ENCODE assay signal across 15 cellular contexts in the genomic region with DNA sequence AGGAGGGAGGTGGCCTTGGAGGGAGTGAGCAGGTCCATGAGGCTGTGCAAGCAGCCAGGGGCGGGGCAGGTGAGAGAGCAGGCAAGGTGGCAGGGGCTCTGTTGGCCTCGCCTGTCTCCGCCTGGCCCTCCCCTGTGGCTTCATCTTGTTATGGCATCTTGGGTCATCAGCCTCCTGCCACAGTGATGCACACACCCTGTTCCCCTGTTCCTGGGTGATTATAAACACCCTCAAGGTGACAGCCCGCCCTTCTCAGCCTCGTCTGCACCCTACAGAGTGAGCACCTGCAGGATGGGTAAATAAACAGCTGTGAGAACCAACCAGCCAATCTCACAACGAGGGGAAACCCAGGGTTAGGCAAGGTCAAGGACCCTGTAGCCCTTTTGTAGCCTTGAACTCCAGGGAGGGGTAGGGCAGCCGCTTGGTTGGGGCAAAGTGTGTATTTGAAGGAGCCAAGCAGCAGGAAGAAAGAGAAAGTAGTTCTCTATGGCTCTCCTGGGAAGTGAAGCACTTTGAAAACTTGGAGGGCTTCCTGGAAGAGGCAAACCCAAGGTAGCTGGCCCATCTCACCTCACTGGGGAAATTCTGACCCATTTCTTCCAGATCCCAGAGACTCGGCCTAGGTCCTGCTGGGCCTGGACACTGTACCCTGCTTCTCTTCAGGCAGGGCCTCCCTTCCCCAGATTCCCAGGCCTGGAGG.
DNase-seq lines count a peak whose midpoint lies in the region; ATAC-seq, FAIRE-seq and TF ChIP-seq lines count a peak whose summit lies in the region.
"Had no signal": no experiment of that assay in that cellular context is flagged by ENCODE, and none has a peak within 500 bp of the region (broad histone marks: within the 10 kb centered on the region; RNA-seq: fewer than 3 reads in every experiment).

No MANE protein-coding gene starts in this region.

- POLR2A ChIA-PET in A549 (lab: Yijun Ruan, JAX): no interaction called here
- POLR2A ChIA-PET in GM12878 (lab: Charles Lee): no interaction called here

- CTCF ChIA-PET in A549 (lab: Yijun Ruan, JAX): interaction anchor here (0.7 to 18.2 kb wide), 6 partner anchors 10 to 554 kb away, joined by 3 to 365 read pairs (median 9); no protein-coding TSS in a partner anchor
- CTCF ChIA-PET in GM12878 (lab: Yijun Ruan, JAX): interaction anchor here (1.3 kb wide), 1 partner anchor 9 kb away, joined by 4 read pairs; no protein-coding TSS in a partner anchor

- peak; percentile 12 to 27; a peak in 2 of 6 replicates for ATAC-seq in A549
- no peak; the same call in 2 of the 3 replicates for ATAC-seq in GM12878
- ATAC-seq in lung (ENCODE audit: insufficient read depth, low FRiP score): peak; percentile 70
- no peak for ATAC-seq in HG03280 (IDR thresholded peaks at IDR 0.05; ENCODE audit: unreplicated experiment)
- ATAC-seq: body of pancreas, PC-3 had no signal

- RAD21 ChIA-PET in GM12878 (lab: Charles Lee; ENCODE audit: unreplicated experiment): no interaction called here

- no peaks in the 10 kb centered on the region for H4K20me1 ChIP-seq in GM12878 (ENCODE audit: control insufficient read depth, insufficient read depth)

- no peak for TF ChIP-seq CTCF in A549 (IDR thresholded peaks at IDR 0.05)
- no peak for TF ChIP-seq CTCF in GM12878 (IDR thresholded peaks at IDR 0.05 in 2 of 3, conservative IDR thresholded peaks at IDR 0.05 in 1 of 3; ENCODE audit: control insufficient read depth in 2 of 3, extremely low read depth in 1 of 3, insufficient read depth in 1 of 3, low read depth in 3 of 3, low read length in 3 of 3)
- no peak for TF ChIP-seq CTCF in lung (IDR thresholded peaks at IDR 0.05; ENCODE audit: control extremely low read depth, extremely low read depth)

- TF ChIP-seq POLR2A in A549 (IDR thresholded peaks at IDR 0.05; ENCODE audit: low read length) (no peak), GM12878 (IDR thresholded peaks at IDR 0.05; ENCODE audit: low read depth, low read length) (no peak)

- intact Hi-C loops in GM12878 (cut with micrococcal nuclease; ENCODE audit: unreplicated experiment): no loop called here

- no TSS peak for BruUV-seq in GM12878 (replicated peaks; lab: Mats Ljungman, UMichigan)

- FAIRE-seq in A549 (lab: Jason Lieb, UNC) (no peak), GM12878 (lab: Jason Lieb, UNC) (no peak)

- H3K4me1 ChIP-seq in A549 (no peaks in the 10 kb centered on the region), GM12878 (ENCODE audit: control insufficient read depth, insufficient read depth, low read length) (no peaks in the 10 kb centered on the region; the same call in 1 of the 2 replicates), lung (ENCODE audit: control insufficient read depth in 2 of 2, insufficient read depth in 2 of 2, low read length in 2 of 2) (peaks cover 0 to 5% of the 10 kb centered on the region in 2 donors)

- H3K4me3 ChIP-seq in A549 (no peak overlapping the region), GM12878 (no peak overlapping the region), lung (no peak overlapping the region)
- H3K4me3 ChIP-seq: body of pancreas had no signal

- no peak for DNase-seq in A549 (ENCODE audit: low read depth in 1 of 2, low spot score in 1 of 2)
- peak; percentile 47 for DNase-seq in NCI-H1417 treated with DMSO at 0.1 percent for 48 hours (lab: John Stamatoyannopoulos, UW)
- DNase-seq in GM12878 (ENCODE audit: low read depth, low spot score): no peak
- peak; percentile 58 for DNase-seq in lung (ENCODE audit: low spot score)
- DNase-seq in superior temporal gyrus (ENCODE audit: extremely low spot score): no peak
- DNase-seq in SK-N-DZ (ENCODE audit: low spot score): no peak
- DNase-seq in stimulated activated CD4-positive, alpha-beta T cell treated with anti-CD3 and anti-CD28 coated beads, Interleukin-2, amount 100 ng/mL, for 24 hours: no peak
- DNase-seq: AML-193; erythroblast; HCEC 1CT; PC-3; stimulated activated CD4-positive, alpha-beta T cell treated with anti-CD3 and anti-CD28 coated beads, Interleukin-4, amount 100 ng/mL, for 4 hours had no signal

- in situ Hi-C loops in GM12878 (cut with MboI): no loop called here

- H3K36me3 ChIP-seq in GM12878 (ENCODE audit: control insufficient read depth in 2 of 2, insufficient read depth in 2 of 2, low read length in 1 of 2): no peaks in the 10 kb centered on the region
- H3K36me3 ChIP-seq in lung (ENCODE audit: control insufficient read depth in 2 of 2, insufficient read depth in 2 of 2, low read length in 2 of 2): no peaks in the 10 kb centered on the region
- H3K36me3 ChIP-seq: neutrophil had no signal

- H3K27me3 ChIP-seq in GM12878 (replicated peaks in 1 of 2; ENCODE audit: control insufficient read depth in 2 of 2, insufficient read depth in 2 of 2, low read length in 1 of 2): no peaks in the 10 kb centered on the region; a peak in 2 of 4 replicates
- H3K27me3 ChIP-seq in lung (ENCODE audit: control insufficient read depth, insufficient read depth): no peaks in the 10 kb centered on the region
- H3K27me3 ChIP-seq: body of pancreas, neutrophil had no signal

- no peak for TF ChIP-seq RAD21 in A549 (conservative IDR thresholded peaks at IDR 0.05 in 1 of 2, IDR thresholded peaks at IDR 0.05 in 1 of 2)
- no peak for TF ChIP-seq RAD21 in GM12878 (IDR thresholded peaks at IDR 0.05; ENCODE audit: insufficient read depth, low read depth, low read length)

- SMC1A ChIA-PET in GM12878 (lab: Charles Lee; ENCODE audit: uncharacterized antibody, unreplicated experiment): no interaction called here

- H2AFZ ChIP-seq in GM12878 (ENCODE audit: control insufficient read depth, low read depth, low read length): no peak overlapping the region; the same call in 1 of the 2 replicates

- peaks cover 22% of the 10 kb centered on the region for H3K9me3 ChIP-seq in A549
- H3K9me3 ChIP-seq in GM12878 (replicated peaks; ENCODE audit: control insufficient read depth, insufficient read depth, low read length): no peaks in the 10 kb centered on the region
- peaks cover 0 to 4% of the 10 kb centered on the region in 2 donors for H3K9me3 ChIP-seq in lung (ENCODE audit: control insufficient read depth in 2 of 2, insufficient read depth in 1 of 2, low read length in 1 of 2)
- H3K9me3 ChIP-seq: body of pancreas, neutrophil had no signal

- H3K27ac ChIP-seq in A549 (no peak overlapping the region), GM12878 (ENCODE audit: control insufficient read depth, insufficient read depth) (no peak overlapping the region), lung (ENCODE audit: low read depth in 1 of 2, low read length in 1 of 2) (peak overlapping the region in 1 of 2 donors; percentile 42)
- H3K27ac ChIP-seq: neutrophil had no signal

- no peaks in the 10 kb centered on the region for H3K79me2 ChIP-seq in GM12878 (ENCODE audit: control insufficient read depth, insufficient read depth, low read length)

- no peak overlapping the region for H3K4me2 ChIP-seq in A549
- H3K4me2 ChIP-seq in GM12878 (ENCODE audit: control insufficient read depth, insufficient read depth): no peak overlapping the region

- 66% methylated on average over 8 of the region's 8 CpGs for WGBS in A549 (ENCODE audit: missing lambda C conversion rate)
- WGBS in GM12878 (ENCODE audit: insufficient coverage, insufficient replicate concordance, low lambda C conversion rate, missing lambda C conversion rate): 6% methylated on average over 5 of the region's 8 CpGs
- 54 to 78% methylated on average over 8 of the region's 8 CpGs for WGBS in lung, 2 donors

- H3K9ac ChIP-seq in GM12878 (ENCODE audit: control insufficient read depth, insufficient read depth, low read length): no peak overlapping the region

- TF ChIP-seq EP300 in A549 (IDR thresholded peaks at IDR 0.05) (no peak), GM12878 (IDR thresholded peaks at IDR 0.05; ENCODE audit: borderline replicate concordance in 1 of 2, control insufficient read depth in 1 of 2, low read depth in 2 of 2, low read length in 2 of 2) (no peak)

TF ChIP-seq in A549, 52 proteins besides CTCF, POLR2A, EP300 and RAD21:
- peak; percentile 76 for TF ChIP-seq ZFP36 (IDR thresholded peaks at IDR 0.05; ENCODE audit: borderline replicate concordance, partially characterized antibody)
- no peak for TF ChIP-seq HOXB13 (CRISPR knock-in tag; IDR thresholded peaks at IDR 0.05; ENCODE audit: low read depth)

TF ChIP-seq in GM12878, 131 proteins besides CTCF, POLR2A, EP300 and RAD21:
- no peak for TF ChIP-seq SIX5 (IDR thresholded peaks at IDR 0.05; ENCODE audit: low read depth, low read length, severe bottlenecking)
- 0 out of 2 replicates have a peak, but pooled peaks have one; percentile 12 for TF ChIP-seq NR2F1 (conservative IDR thresholded peaks at IDR 0.05)

Comparison
In these comparisons a context has a peak if more than half of its experiments do, and no peak if none do; other contexts are left out.
1. ATAC-seq: peak in A549 (2 of 2) and lung (single experiment); none in GM12878 (single experiment) and HG03280 (single experiment).
2. DNase-seq: peak in NCI-H1417 treated with DMSO at 0.1 percent for 48 hours (single experiment) and lung (single experiment); none in A549 (0 of 2), GM12878 (single experiment), superior temporal gyrus (single experiment), SK-N-DZ (single experiment) and stimulated activated CD4-positive, alpha-beta T cell treated with anti-CD3 and anti-CD28 coated beads, Interleukin-2, amount 100 ng/mL, for 24 hours (0 of 2).